In the genomic region with DNA sequence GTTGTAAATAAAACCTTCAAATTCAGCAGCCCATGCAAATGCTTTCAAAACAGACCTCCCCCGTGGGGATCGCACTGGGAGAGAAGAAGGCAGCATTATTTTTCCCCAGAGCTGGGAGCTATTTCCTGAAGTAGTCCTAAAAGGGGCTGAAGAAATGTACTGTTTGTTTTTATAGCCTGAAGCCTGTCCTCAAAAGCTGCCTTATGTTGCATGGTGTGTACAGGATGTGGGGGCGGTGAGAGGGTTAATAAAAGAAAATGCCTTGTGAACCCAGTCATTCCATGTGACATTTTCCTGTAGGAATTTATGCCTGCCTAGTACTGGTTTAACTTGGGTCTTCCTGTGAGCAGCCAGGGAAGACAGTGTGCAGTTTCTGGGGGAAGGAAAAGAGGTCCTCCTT, we compare ENCODE assay signal across 11 cellular contexts.
DNase-seq lines count a peak whose midpoint lies in the region; ATAC-seq, FAIRE-seq and TF ChIP-seq lines count a peak whose summit lies in the region.
"Had no signal": no experiment of that assay in that cellular context is flagged by ENCODE, and none has a peak within 500 bp of the region (broad histone marks: within the 10 kb centered on the region; RNA-seq: fewer than 3 reads in every experiment).

No MANE protein-coding gene starts in this region.

- peak overlapping the region; percentile 97 for H3K27ac ChIP-seq in GM23248
- H3K27ac ChIP-seq in astrocyte (ENCODE audit: low read depth, low read length) = peak overlapping the region; percentile 97
- peak overlapping the region in 11 of 12 donors; percentile 0 to 64 (median 49) for H3K27ac ChIP-seq in heart left ventricle
- peak overlapping the region; percentile 96 for H3K27ac ChIP-seq in smooth muscle cell (ENCODE audit: low read depth)
- no peak overlapping the region for H3K27ac ChIP-seq in right lobe of liver
- H3K27ac ChIP-seq: WERI-Rb-1 had no signal

- 0 to 4% methylated on average over 3 of the region's 3 CpGs for WGBS in GM23248 (ENCODE audit: low coverage in 1 of 2, low lambda C conversion rate in 2 of 2, missing lambda C conversion rate in 2 of 2), 2 experiments
- 33 to 43% (median 41%) methylated on average over 3 of the region's 3 CpGs for WGBS in heart left ventricle, 4 donors
- WGBS in smooth muscle cell (ENCODE audit: low lambda C conversion rate) = 5% methylated on average over 3 of the region's 3 CpGs
- WGBS in right lobe of liver (ENCODE audit: insufficient coverage, low coverage, low lambda C conversion rate, missing lambda C conversion rate) = 53% methylated on average over 3 of the region's 3 CpGs

- FAIRE-seq in astrocyte (lab: Jason Lieb, UNC) = peak; percentile 98
- FAIRE-seq: HTR-8/SVneo, islet of Langerhans had no signal

- H4K20me1 ChIP-seq in GM23248 (ENCODE audit: insufficient read depth) (no peaks in the 10 kb centered on the region), astrocyte (ENCODE audit: insufficient read depth, low read length) (no peaks in the 10 kb centered on the region), smooth muscle cell (ENCODE audit: low read depth) (no peaks in the 10 kb centered on the region)

- H3K27me3 Mint-ChIP-seq in astrocyte (ENCODE audit: low read depth, unreplicated experiment) = no peaks in the 10 kb centered on the region

- peaks cover 17% of the 10 kb centered on the region for H3K36me3 Mint-ChIP-seq in astrocyte (ENCODE audit: low read depth, unreplicated experiment)

- peak overlapping the region; percentile 62 for H3K4me3 ChIP-seq in GM23248
- H3K4me3 ChIP-seq in astrocyte (ENCODE audit: insufficient read depth, low read depth, low read length) = peak overlapping the region; percentile 47
- H3K4me3 ChIP-seq in heart left ventricle = peak overlapping the region in 4 of 12 donors; percentile 19 to 33 (median 24)
- peak overlapping the region; percentile 24 for H3K4me3 ChIP-seq in smooth muscle cell
- no peak overlapping the region for H3K4me3 ChIP-seq in right lobe of liver

- no peaks in the 10 kb centered on the region for H3K9me3 Mint-ChIP-seq in astrocyte (ENCODE audit: unreplicated experiment)

- TF ChIP-seq POLR2A in heart left ventricle (IDR thresholded peaks at IDR 0.05) (no peak), right lobe of liver (IDR thresholded peaks at IDR 0.05) (no peak)

- H2AFZ ChIP-seq in GM23248 = no peak overlapping the region
- H2AFZ ChIP-seq in astrocyte (ENCODE audit: low read depth, low read length) = no peak overlapping the region
- no peak overlapping the region for H2AFZ ChIP-seq in smooth muscle cell (ENCODE audit: low read depth)

- peak overlapping the region; percentile 87 for H3K9ac ChIP-seq in GM23248
- peak overlapping the region; percentile 84 for H3K9ac ChIP-seq in astrocyte (ENCODE audit: low read length)
- peak overlapping the region; percentile 82 for H3K9ac ChIP-seq in smooth muscle cell (ENCODE audit: low read depth)

- H3K4me2 ChIP-seq in GM23248 (ENCODE audit: unreplicated experiment) = peak overlapping the region; percentile 86
- H3K4me2 ChIP-seq in astrocyte (ENCODE audit: low read length) = peak overlapping the region; percentile 82
- peak overlapping the region; percentile 81 for H3K4me2 ChIP-seq in smooth muscle cell

- DNase-seq in GM23248 (peak; percentile 91), astrocyte (ENCODE audit: low read depth) (peak; percentile 95), heart left ventricle (no peak), smooth muscle cell (lab: John Stamatoyannopoulos, UW; ENCODE audit: unreplicated experiment) (no peak), right lobe of liver (no peak)
- DNase-seq: WERI-Rb-1 had no signal

- H3F3A ChIP-seq in GM23248 (ENCODE audit: insufficient read depth) (peaks cover 74% of the 10 kb centered on the region), smooth muscle cell (ENCODE audit: low read depth) (peaks cover 22% of the 10 kb centered on the region)

- H3K27me3 ChIP-seq in GM23248 (replicated peaks; ENCODE audit: insufficient read depth) (no peaks in the 10 kb centered on the region), astrocyte (ENCODE audit: insufficient read depth, low read length) (no peaks in the 10 kb centered on the region), heart left ventricle (no peaks in the 10 kb centered on the region), smooth muscle cell (ENCODE audit: low read depth) (no peaks in the 10 kb centered on the region), right lobe of liver (no peaks in the 10 kb centered on the region)

- H3K4me3 Mint-ChIP-seq in astrocyte (ENCODE audit: unreplicated experiment) = no peak overlapping the region

- peaks cover 46% of the 10 kb centered on the region for H3K79me2 ChIP-seq in GM23248 (ENCODE audit: insufficient read depth)
- no peaks in the 10 kb centered on the region for H3K79me2 ChIP-seq in astrocyte (ENCODE audit: insufficient read depth, low read length)
- H3K79me2 ChIP-seq in smooth muscle cell (ENCODE audit: low read depth) = peaks cover 4% of the 10 kb centered on the region

- H3K9me3 ChIP-seq in GM23248 (ENCODE audit: low read depth) = no peaks in the 10 kb centered on the region
- no peaks in the 10 kb centered on the region for H3K9me3 ChIP-seq in astrocyte (ENCODE audit: insufficient read depth, low read depth, low read length)
- peaks cover 0 to 8% (median 0%) of the 10 kb centered on the region in 12 donors for H3K9me3 ChIP-seq in heart left ventricle
- no peaks in the 10 kb centered on the region for H3K9me3 ChIP-seq in smooth muscle cell (replicated peaks; ENCODE audit: low read depth)
- H3K9me3 ChIP-seq in right lobe of liver = no peaks in the 10 kb centered on the region

- H3K9me2 ChIP-seq in GM23248 (ENCODE audit: insufficient read depth) = no peaks in the 10 kb centered on the region

- TF ChIP-seq CTCF in astrocyte (IDR thresholded peaks at IDR 0.05; ENCODE audit: insufficient read depth, low read depth, low read length) = no peak
- no peak for TF ChIP-seq CTCF in heart left ventricle (IDR thresholded peaks at IDR 0.05)
- TF ChIP-seq CTCF in smooth muscle cell (IDR thresholded peaks at IDR 0.05; ENCODE audit: borderline replicate concordance, insufficient read depth, poor library complexity, severe bottlenecking) = no peak
- no peak for TF ChIP-seq CTCF in right lobe of liver (IDR thresholded peaks at IDR 0.05)

- H3K4me1 Mint-ChIP-seq in astrocyte (ENCODE audit: low read depth, unreplicated experiment) = peaks cover 82% of the 10 kb centered on the region

- H3K4me1 ChIP-seq in GM23248 (ENCODE audit: insufficient read depth) = peaks cover 72% of the 10 kb centered on the region
- peaks cover 38% of the 10 kb centered on the region for H3K4me1 ChIP-seq in astrocyte (ENCODE audit: insufficient read depth, low read length)
- H3K4me1 ChIP-seq in heart left ventricle = peaks cover 0 to 38% (median 17%) of the 10 kb centered on the region in 12 donors
- H3K4me1 ChIP-seq in smooth muscle cell (ENCODE audit: low read depth) = no peaks in the 10 kb centered on the region
- peaks cover 0 to 3% (median 0%) of the 10 kb centered on the region in 4 donors for H3K4me1 ChIP-seq in right lobe of liver

- ATAC-seq in heart left ventricle (peak in 3 of 4 donors; percentile 25 to 63 (median 40)), HG02885 (IDR thresholded peaks at IDR 0.05; ENCODE audit: poor library complexity, unreplicated experiment) (no peak), HG03469 (IDR thresholded peaks at IDR 0.05; ENCODE audit: unreplicated experiment) (no peak), right lobe of liver (no peak), GM19328 (IDR thresholded peaks at IDR 0.05; ENCODE audit: unreplicated experiment) (no peak)

- peak overlapping the region; percentile 98 for H3K27ac Mint-ChIP-seq in astrocyte (ENCODE audit: unreplicated experiment)

- H3K36me3 ChIP-seq in GM23248 (ENCODE audit: low read depth) (peaks cover 34% of the 10 kb centered on the region), astrocyte (ENCODE audit: insufficient read depth, low read length) (peaks cover 3% of the 10 kb centered on the region), heart left ventricle (peaks cover 0 to 12% (median 0%) of the 10 kb centered on the region in 9 donors), smooth muscle cell (ENCODE audit: low read depth) (no peaks in the 10 kb centered on the region), right lobe of liver (peaks cover 0 to 13% (median 7%) of the 10 kb centered on the region in 4 donors)

- in situ Hi-C loops in GM23248 (cut with MboI) = loop anchor here (10.0 kb wide), 1 partner anchor 239 kb away; no protein-coding TSS in a partner anchor

- intact Hi-C loops in heart left ventricle (cut with DNase I) = loop anchor here in 4 of 10 donors (10.0 kb wide), 1 partner anchor 319 kb away; a partner anchor contains a TSS
- intact Hi-C loops in right lobe of liver (cut with DNase I) = no loop called here

Comparison
In these comparisons a context has a peak if more than half of its experiments do, and no peak if none do; other contexts are left out.
1. DNase-seq: peak in GM23248 (single experiment) and astrocyte (single experiment); none in heart left ventricle (0 of 5), smooth muscle cell (single experiment) and right lobe of liver (0 of 3).
2. H3K27ac ChIP-seq: peak in GM23248 (single experiment), astrocyte (single experiment), heart left ventricle (11 of 12) and smooth muscle cell (single experiment); none in right lobe of liver (0 of 3).
3. H3K4me3 ChIP-seq: peak in GM23248 (single experiment), astrocyte (single experiment) and smooth muscle cell (single experiment); none in right lobe of liver (0 of 3).
4. ATAC-seq: peak in heart left ventricle (3 of 4); none in HG02885 (single experiment), HG03469 (single experiment), right lobe of liver (0 of 4) and GM19328 (single experiment).
5. Peak in every context shown above with its lines, with median percentiles within 50 percentile points of each other: H3K4me2 ChIP-seq and H3K9ac ChIP-seq.